ENCODE assay signal across 16 cellular contexts in genomic region chr18:11719621-11720020, GRCh38. TPM values are rescaled to one million over a fixed set of nuclear protein-coding genes. Genes with fewer than 3 reads are reported as not detected.
A peak's percentile ranks its signal among the peaks of the same experiment; 100 is the strongest.
DNase-seq lines count a peak whose midpoint lies in the region; ATAC-seq, FAIRE-seq and TF ChIP-seq lines count a peak whose summit lies in the region.
"Had no signal": no experiment of that assay in that cellular context is flagged by ENCODE, and none has a peak within 500 bp of the region (broad histone marks: within the 10 kb centered on the region; RNA-seq: fewer than 3 reads in every experiment).

No MANE protein-coding gene starts in this region.

- H3K9me3 Mint-ChIP-seq in stimulated activated effector memory CD8-positive, alpha-beta T cell treated with anti-CD3 and anti-CD28 coated beads, Interleukin-12 subunit alpha, Interleukin-12 subunit beta, amount 100 ng/mL, for 72 hours: no peaks in the 10 kb centered on the region
- H3K9me3 Mint-ChIP-seq: CD4-positive, alpha-beta memory T cell had no signal

- no peak for TF ChIP-seq CTCF in kidney (IDR thresholded peaks at IDR 0.05; ENCODE audit: borderline replicate concordance, extremely low read depth, insufficient read depth)

- no peaks in the 10 kb centered on the region for H3K9me3 ChIP-seq in kidney (ENCODE audit: control insufficient read depth in 1 of 2, low read length in 2 of 2)
- H3K9me3 ChIP-seq: A549, BE2C had no signal

- no peak for TF ChIP-seq POLR2A in GM12892 (IDR thresholded peaks at IDR 0.05; ENCODE audit: low read depth, low read length)

- H3K27ac ChIP-seq in kidney (ENCODE audit: low read depth in 2 of 2, low read length in 2 of 2): no peak overlapping the region
- H3K27ac ChIP-seq: A549, C4-2B had no signal

- FAIRE-seq in kidney (lab: Jason Lieb, UNC) (no peak), GM12892 (lab: Jason Lieb, UNC) (no peak)
- FAIRE-seq: A549, HepG2, HTR-8/SVneo had no signal

- H3K4me1 Mint-ChIP-seq in stimulated activated effector memory CD8-positive, alpha-beta T cell treated with anti-CD3 and anti-CD28 coated beads, Interleukin-12 subunit alpha, Interleukin-12 subunit beta, amount 100 ng/mL, for 72 hours: no peaks in the 10 kb centered on the region
- H3K4me1 Mint-ChIP-seq: CD4-positive, alpha-beta memory T cell had no signal

- no peaks in the 10 kb centered on the region for H3K36me3 ChIP-seq in kidney (ENCODE audit: control insufficient read depth in 1 of 2, insufficient read depth in 2 of 2, low read length in 2 of 2)
- H3K36me3 ChIP-seq: BE2C had no signal

- no peak overlapping the region for H3K9ac ChIP-seq in kidney (ENCODE audit: low read length in 2 of 2)

- no peaks in the 10 kb centered on the region for H3K36me3 Mint-ChIP-seq in stimulated activated effector memory CD8-positive, alpha-beta T cell treated with anti-CD3 and anti-CD28 coated beads, Interleukin-12 subunit alpha, Interleukin-12 subunit beta, amount 100 ng/mL, for 72 hours
- H3K36me3 Mint-ChIP-seq: CD4-positive, alpha-beta memory T cell had no signal

- intact Hi-C loops in kidney (cut with DNase I) (no loop called here), head of caudate nucleus (cut with DNase I) (no loop called here)

- peak; percentile 19 for ATAC-seq in stimulated activated effector memory CD8-positive, alpha-beta T cell treated with anti-CD3 and anti-CD28 coated beads, Interleukin-12 subunit alpha, Interleukin-12 subunit beta, amount 100 ng/mL, for 72 hours
- ATAC-seq: A549, GM23338, HepG2 had no signal

- DNase-seq in NCI-H2171 (lab: John Stamatoyannopoulos, UW) (peak; percentile 37), kidney (peak; percentile 35), GM12892 (ENCODE audit: insufficient read length) (no peak), head of caudate nucleus (no peak), UCSD-AML1 (lab: John Stamatoyannopoulos, UW; ENCODE audit: unreplicated experiment) (no peak)
- DNase-seq in stimulated activated effector memory CD8-positive, alpha-beta T cell treated with anti-CD3 and anti-CD28 coated beads, Interleukin-12 subunit alpha, Interleukin-12 subunit beta, amount 100 ng/mL, for 72 hours (ENCODE audit: low spot score in 2 of 2): no peak
- DNase-seq: BE2C; CD4-positive, alpha-beta memory T cell; DND-41; GF-D8; H9 had no signal

- H3K27ac Mint-ChIP-seq in stimulated activated effector memory CD8-positive, alpha-beta T cell treated with anti-CD3 and anti-CD28 coated beads, Interleukin-12 subunit alpha, Interleukin-12 subunit beta, amount 100 ng/mL, for 72 hours: no peak overlapping the region
- H3K27ac Mint-ChIP-seq: CD4-positive, alpha-beta memory T cell; GM23338; H9 had no signal

- H3K4me1 ChIP-seq in kidney (ENCODE audit: control insufficient read depth in 1 of 2, insufficient read depth in 1 of 2, low read depth in 1 of 2, low read length in 2 of 2): no peaks in the 10 kb centered on the region
- H3K4me1 ChIP-seq: A549, BE2C had no signal

- H3K4me3 Mint-ChIP-seq in stimulated activated effector memory CD8-positive, alpha-beta T cell treated with anti-CD3 and anti-CD28 coated beads, Interleukin-12 subunit alpha, Interleukin-12 subunit beta, amount 100 ng/mL, for 72 hours: no peak overlapping the region
- H3K4me3 Mint-ChIP-seq: CD4-positive, alpha-beta memory T cell; GM23338; H9 had no signal

- no peak overlapping the region for H3K4me3 ChIP-seq in kidney (ENCODE audit: low read length in 2 of 2)
- H3K4me3 ChIP-seq: A549, GM23338 had no signal

RNA-seq across cellular contexts. Expression of gene GNAL, which starts 30.6 kb away (rescaled TPM):
- total RNA-seq in kidney: 9.7 TPM
- 1.8 TPM for polyA plus RNA-seq in kidney (ENCODE audit: insufficient read depth, low read depth, low replicate concordance)
- polyA plus RNA-seq in GM12892 (2012; ENCODE audit: missing spikeins): 0.30 TPM

Comparison
In these comparisons a context has a peak if more than half of its experiments do, and no peak if none do; other contexts are left out.
1. DNase-seq: peak in NCI-H2171 (single experiment) and kidney (single experiment); none in stimulated activated effector memory CD8-positive, alpha-beta T cell treated with anti-CD3 and anti-CD28 coated beads, Interleukin-12 subunit alpha, Interleukin-12 subunit beta, amount 100 ng/mL, for 72 hours (0 of 2), GM12892 (single experiment), head of caudate nucleus (0 of 42) and UCSD-AML1 (single experiment).